In the genomic region with DNA sequence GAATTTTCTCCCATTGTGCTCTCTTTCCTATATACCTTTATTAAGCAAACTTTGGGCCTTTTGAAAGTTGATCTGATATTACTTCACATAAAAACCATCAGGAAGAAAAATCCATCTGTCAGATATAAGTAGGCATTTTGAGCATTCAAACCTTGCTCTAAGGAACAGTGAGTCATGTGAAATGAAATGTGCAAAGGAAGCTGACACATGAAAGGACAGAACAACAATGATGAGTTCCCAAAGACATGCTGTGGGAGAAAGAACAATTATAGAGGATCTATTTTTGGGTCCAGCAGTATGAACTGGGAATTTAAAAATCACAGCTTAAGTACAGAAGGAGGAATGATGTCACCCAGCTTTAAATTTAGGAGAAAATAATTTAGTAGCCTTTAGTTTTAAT, we compare ENCODE assay signal across 15 cellular contexts. TPM values are rescaled to one million over a fixed set of nuclear protein-coding genes. Genes with fewer than 3 reads are reported as not detected.
DNase-seq lines count a peak whose midpoint lies in the region; ATAC-seq and TF ChIP-seq lines count a peak whose summit lies in the region.
"Had no signal": no experiment of that assay in that cellular context is flagged by ENCODE, and none has a peak within 500 bp of the region (broad histone marks: within the 10 kb centered on the region; RNA-seq: fewer than 3 reads in every experiment).

No MANE protein-coding gene starts in this region.

- no peak for TF ChIP-seq POLR2A in IMR-90 (IDR thresholded peaks at IDR 0.05; ENCODE audit: low read depth, low read length)

- no peak overlapping the region for H3K27ac ChIP-seq in IMR-90 (ENCODE audit: insufficient read depth, low read length)
- no peak overlapping the region for H3K27ac ChIP-seq in mesenchymal stem cell (ENCODE audit: low read length, poor library complexity, severe bottlenecking)

- H3K14ac ChIP-seq in IMR-90 (replicated peaks; ENCODE audit: low read depth, low read length) = no peak overlapping the region
- no peak overlapping the region for H3K14ac ChIP-seq in mesenchymal stem cell (ENCODE audit: low read length in 2 of 2)

- intact Hi-C loops in IMR-90 (cut with micrococcal nuclease) = no loop called here

- H2BK120ac ChIP-seq in IMR-90 (ENCODE audit: low read depth, low read length) (no peak overlapping the region), mesenchymal stem cell (ENCODE audit: low read depth, low read length) (no peak overlapping the region)

- CTCF ChIA-PET in IMR-90 (lab: Yijun Ruan, JAX) = no interaction called here

- no peak overlapping the region for H4K5ac ChIP-seq in IMR-90 (ENCODE audit: low read depth, low read length)

- H3K27ac Mint-ChIP-seq in effector memory CD8-positive, alpha-beta T cell = no peak overlapping the region
- H3K27ac Mint-ChIP-seq: activated CD8-positive, alpha-beta T cell treated with anti-CD3 and anti-CD28 coated beads, Interleukin-2, amount 10 ng/mL, durations not matched to agents 7 days and 5 days; activated naive CD8-positive, alpha-beta T cell treated with anti-CD3 and anti-CD28 coated beads, Interleukin-2, amount 10 ng/mL, durations not matched to agents 7 days and 5 days; CD14-positive monocyte; progenitor cell of endocrine pancreas; T-helper 17 cell had no signal

- peak; percentile 62 for DNase-seq in AG08395 (ENCODE audit: low spot score)
- DNase-seq in IMR-90 = peak; percentile 75
- peak; percentile 71 to 96 for DNase-seq in dermis microvascular lymphatic vessel endothelial cell (ENCODE audit: low read depth in 2 of 2)
- peak; percentile 47 for DNase-seq in mesenchymal stem cell
- DNase-seq in effector memory CD8-positive, alpha-beta T cell = no peak
- no peak for DNase-seq in NCI-H345 treated with DMSO at 0.1 percent for 48 hours (lab: John Stamatoyannopoulos, UW; ENCODE audit: unreplicated experiment)
- no peak for DNase-seq in NCI-H748 treated with DMSO at 0.1 percent for 48 hours (lab: John Stamatoyannopoulos, UW)
- DNase-seq in activated CD4-positive, alpha-beta T cell treated with anti-CD3 and anti-CD28 coated beads for 48 hours = no peak
- DNase-seq: activated CD8-positive, alpha-beta T cell treated with anti-CD3 and anti-CD28 coated beads, Interleukin-2, amount 10 ng/mL, durations not matched to agents 7 days and 5 days; activated naive CD8-positive, alpha-beta T cell treated with anti-CD3 and anti-CD28 coated beads, Interleukin-2, amount 10 ng/mL, durations not matched to agents 7 days and 5 days; NCI-H2081; T-helper 17 cell; tibial artery had no signal

- H3K4ac ChIP-seq in IMR-90 (ENCODE audit: low read depth, low read length) = no peak overlapping the region
- no peak overlapping the region for H3K4ac ChIP-seq in mesenchymal stem cell (ENCODE audit: low read depth in 1 of 2, low read length in 2 of 2)

- no peak overlapping the region for H2BK20ac ChIP-seq in IMR-90 (ENCODE audit: low read depth, low read length)

- no peak overlapping the region for H2BK12ac ChIP-seq in mesenchymal stem cell (ENCODE audit: low read length in 2 of 2)

- peaks cover 0 to 5% of the 10 kb centered on the region in 2 donors for H3K9me3 Mint-ChIP-seq in effector memory CD8-positive, alpha-beta T cell
- H3K9me3 Mint-ChIP-seq: activated naive CD8-positive, alpha-beta T cell treated with anti-CD3 and anti-CD28 coated beads, Interleukin-2, amount 10 ng/mL, durations not matched to agents 7 days and 5 days had no signal

- H2AK5ac ChIP-seq in IMR-90 (ENCODE audit: low read depth, low read length) = no peak overlapping the region
- H2AK5ac ChIP-seq in mesenchymal stem cell (ENCODE audit: low read length, severe bottlenecking) = no peak overlapping the region

- dilution Hi-C loops in IMR-90 (cut with HindIII; ENCODE audit: low sequenced_read_pairs, unreplicated experiment) = no loop called here

- H3K4me3 Mint-ChIP-seq in effector memory CD8-positive, alpha-beta T cell = no peak overlapping the region
- H3K4me3 Mint-ChIP-seq: activated CD8-positive, alpha-beta T cell treated with anti-CD3 and anti-CD28 coated beads, Interleukin-2, amount 10 ng/mL, durations not matched to agents 7 days and 5 days; activated naive CD8-positive, alpha-beta T cell treated with anti-CD3 and anti-CD28 coated beads, Interleukin-2, amount 10 ng/mL, durations not matched to agents 7 days and 5 days; CD14-positive monocyte; T-helper 17 cell had no signal

- in situ Hi-C loops in IMR-90 (cut with MboI; ENCODE audit: low sequenced_read_pairs) = loop anchor here (25.0 kb wide), 1 partner anchor 293 kb away; no protein-coding TSS in a partner anchor

- H3K27me3 Mint-ChIP-seq in effector memory CD8-positive, alpha-beta T cell = no peaks in the 10 kb centered on the region
- H3K27me3 Mint-ChIP-seq: activated naive CD8-positive, alpha-beta T cell treated with anti-CD3 and anti-CD28 coated beads, Interleukin-2, amount 10 ng/mL, durations not matched to agents 7 days and 5 days; progenitor cell of endocrine pancreas; T-helper 17 cell had no signal

- 0 out of 2 replicates have a peak, but pooled peaks cover under 1% of the 10 kb centered on the region for H3K9me1 ChIP-seq in IMR-90 (ENCODE audit: insufficient read depth, low read length)

- H3K23ac ChIP-seq in IMR-90 (ENCODE audit: low read depth, low read length) (no peak overlapping the region), mesenchymal stem cell (ENCODE audit: low read length in 2 of 2) (no peak overlapping the region)

- H3K9me3 ChIP-seq in IMR-90 (ENCODE audit: control insufficient read depth, insufficient read depth, low read length) (no peaks in the 10 kb centered on the region), mesenchymal stem cell (ENCODE audit: control insufficient read depth, low read length) (no peaks in the 10 kb centered on the region)
- H3K9me3 ChIP-seq: tibial artery had no signal

- no peak for TF ChIP-seq CTCF in IMR-90 (conservative IDR thresholded peaks at IDR 0.05; ENCODE audit: low read depth, low read length)

- no peak for TF ChIP-seq RAD21 in IMR-90 (IDR thresholded peaks at IDR 0.05; ENCODE audit: low read length)

- H3K9ac ChIP-seq in IMR-90 (ENCODE audit: low read depth, low read length) = no peak overlapping the region
- H3K9ac ChIP-seq in mesenchymal stem cell (ENCODE audit: low read length) = no peak overlapping the region

- no peak overlapping the region for H2AK9ac ChIP-seq in IMR-90 (replicated peaks; ENCODE audit: low read depth, low read length, poor library complexity)

- H3K36me3 Mint-ChIP-seq in effector memory CD8-positive, alpha-beta T cell (ENCODE audit: insufficient read depth) = no peaks in the 10 kb centered on the region
- H3K36me3 Mint-ChIP-seq: activated naive CD8-positive, alpha-beta T cell treated with anti-CD3 and anti-CD28 coated beads, Interleukin-2, amount 10 ng/mL, durations not matched to agents 7 days and 5 days had no signal

- H3K4me1 Mint-ChIP-seq in effector memory CD8-positive, alpha-beta T cell (ENCODE audit: low read depth in 2 of 2) = no peaks in the 10 kb centered on the region
- H3K4me1 Mint-ChIP-seq: activated naive CD8-positive, alpha-beta T cell treated with anti-CD3 and anti-CD28 coated beads, Interleukin-2, amount 10 ng/mL, durations not matched to agents 7 days and 5 days; T-helper 17 cell had no signal

- H2AFZ ChIP-seq in IMR-90 (replicated peaks; ENCODE audit: low read length, poor library complexity) (no peak overlapping the region), mesenchymal stem cell (ENCODE audit: low read depth, low read length) (no peak overlapping the region)

- H3K4me2 ChIP-seq in IMR-90 (ENCODE audit: low read depth, low read length) = no peak overlapping the region
- no peak overlapping the region for H3K4me2 ChIP-seq in mesenchymal stem cell (ENCODE audit: low read length, poor library complexity, severe bottlenecking)

- H4K91ac ChIP-seq in IMR-90 (ENCODE audit: insufficient read depth, low read depth, low read length) (no peak overlapping the region), mesenchymal stem cell (ENCODE audit: low read length) (no peak overlapping the region)

- H2BK15ac ChIP-seq in IMR-90 (ENCODE audit: low read depth, low read length) = no peak overlapping the region
- no peak overlapping the region for H2BK15ac ChIP-seq in mesenchymal stem cell (ENCODE audit: low read depth, poor library complexity, severe bottlenecking)

- H3K36me3 ChIP-seq in IMR-90 (ENCODE audit: control insufficient read depth, insufficient read depth, low read length) (no peaks in the 10 kb centered on the region), mesenchymal stem cell (ENCODE audit: control insufficient read depth in 1 of 2, insufficient read depth in 2 of 2, low read depth in 1 of 2, low read length in 2 of 2) (no peaks in the 10 kb centered on the region)
- H3K36me3 ChIP-seq: tibial artery had no signal

- no peak overlapping the region for H3K4me3 ChIP-seq in IMR-90 (ENCODE audit: insufficient read depth, low read depth, low read length)
- no peak overlapping the region for H3K4me3 ChIP-seq in mesenchymal stem cell (ENCODE audit: insufficient read depth in 1 of 2, low read depth in 1 of 2, low read length in 2 of 2)
- H3K4me3 ChIP-seq: tibial artery had no signal

- H3K27me3 ChIP-seq in IMR-90 (ENCODE audit: control insufficient read depth, insufficient read depth, low read length) (no peaks in the 10 kb centered on the region), mesenchymal stem cell (ENCODE audit: control insufficient read depth in 1 of 2, insufficient read depth in 1 of 2, low read length in 2 of 2) (no peaks in the 10 kb centered on the region)
- H3K27me3 ChIP-seq: tibial artery had no signal

- no peak overlapping the region for H2BK5ac ChIP-seq in IMR-90 (ENCODE audit: low read depth, low read length, poor library complexity, severe bottlenecking)
- no peak overlapping the region for H2BK5ac ChIP-seq in mesenchymal stem cell (ENCODE audit: low read depth, low read length, poor library complexity, severe bottlenecking)

- H3K18ac ChIP-seq in IMR-90 (ENCODE audit: low read depth, low read length) (no peak overlapping the region), mesenchymal stem cell (ENCODE audit: low read depth in 1 of 2, low read length in 2 of 2) (no peak overlapping the region)

- ATAC-seq in IMR-90 (ENCODE audit: low read depth) = peak; percentile 54
- ATAC-seq in effector memory CD8-positive, alpha-beta T cell (replicated peaks) = no peak
- ATAC-seq: activated CD8-positive, alpha-beta T cell treated with anti-CD3 and anti-CD28 coated beads, Interleukin-2, amount 10 ng/mL, durations not matched to agents 7 days and 5 days; T-helper 17 cell had no signal

- H3K79me1 ChIP-seq in IMR-90 (ENCODE audit: low read depth in 1 of 2, low read length in 2 of 2) = no peaks in the 10 kb centered on the region
- no peaks in the 10 kb centered on the region for H3K79me1 ChIP-seq in mesenchymal stem cell (replicated peaks; ENCODE audit: low read length, poor library complexity, severe bottlenecking)

- BruUV-seq in IMR-90 (replicated peaks; lab: Mats Ljungman, UMichigan) = no TSS peak

- H4K20me1 ChIP-seq in IMR-90 (ENCODE audit: insufficient read depth, low read length) = no peaks in the 10 kb centered on the region

- peaks cover under 1% of the 10 kb centered on the region; the same call in 1 of the 2 replicates for H3K4me1 ChIP-seq in IMR-90 (ENCODE audit: control insufficient read depth, insufficient read depth, low read length)
- no peaks in the 10 kb centered on the region for H3K4me1 ChIP-seq in mesenchymal stem cell (ENCODE audit: control insufficient read depth, insufficient read depth, low read depth, low read length)

- H3K56ac ChIP-seq in IMR-90 (ENCODE audit: extremely low read depth, insufficient read depth, low read length) = no peak overlapping the region

- H4K8ac ChIP-seq in IMR-90 (ENCODE audit: low read depth in 2 of 2, low read length in 2 of 2) (no peak overlapping the region), mesenchymal stem cell (ENCODE audit: low read length) (no peak overlapping the region)

- POLR2A ChIA-PET in IMR-90 (lab: Charles Lee; ENCODE audit: unreplicated experiment) = no interaction called here

RNA-seq across cellular contexts. Expression of gene CALCRL, which starts 18.1 kb away (rescaled TPM):
- total RNA-seq in IMR-90 (2012; rRNA removed) (2.5 and 3.0 TPM in 2 replicates), dermis microvascular lymphatic vessel endothelial cell (316 and 330 TPM in 2 replicates)
- 0.65 and 0.66 TPM in 2 replicates for polyA plus RNA-seq in IMR-90 (2012; rRNA removed)
- 0.25 and 0.27 TPM in 2 replicates for polyA plus RNA-seq in IMR-90 (2012; cell fraction: cytosol; rRNA removed)
- polyA plus RNA-seq in IMR-90 (2012; cell fraction: nucleus; rRNA removed; ENCODE audit: low replicate concordance) = 0.12 and 0.66 TPM in 2 replicates
- polyA plus RNA-seq in mesenchymal stem cell (2013, experiment 1 of 2) = 3.4 TPM
- 3.4 TPM for polyA plus RNA-seq in mesenchymal stem cell (2013, experiment 2 of 2)

Comparison
In these comparisons a context has a peak if more than half of its experiments do, and no peak if none do; other contexts are left out.
1. DNase-seq: peak in AG08395 (single experiment), IMR-90 (single experiment), dermis microvascular lymphatic vessel endothelial cell (2 of 2) and mesenchymal stem cell (single experiment); none in effector memory CD8-positive, alpha-beta T cell (0 of 3), NCI-H345 treated with DMSO at 0.1 percent for 48 hours (single experiment), NCI-H748 treated with DMSO at 0.1 percent for 48 hours (single experiment) and activated CD4-positive, alpha-beta T cell treated with anti-CD3 and anti-CD28 coated beads for 48 hours (single experiment).
2. RNA of gene CALCRL, which starts 18.1 kb away (total RNA-seq): 316 to 330 TPM in dermis microvascular lymphatic vessel endothelial cell; 2.5 to 3.0 TPM in IMR-90; every median in the first group is over 10 times any median in the second.